15 cellular contexts compared by ENCODE assay signal in genomic region chr12:93851245-93851665, GRCh38.
DNase-seq lines count a peak whose midpoint lies in the region; ATAC-seq and TF ChIP-seq lines count a peak whose summit lies in the region.
"Had no signal": no experiment of that assay in that cellular context is flagged by ENCODE, and none has a peak within 500 bp of the region (broad histone marks: within the 10 kb centered on the region; RNA-seq: fewer than 3 reads in every experiment).

No MANE protein-coding gene starts in this region.

- no peak overlapping the region for H3K23ac ChIP-seq in IMR-90 (ENCODE audit: low read depth, low read length)

- 100% methylated on average over 1 of the region's 4 CpGs; no CpG with 5 or more reads in 1 of the 2 experiments for WGBS in IMR-90 (ENCODE audit: extremely low coverage in 2 of 2, insufficient read length in 1 of 2), 2 experiments
- WGBS in spleen, 5 donors: 51 to 60% (median 57%) methylated on average over 4 of the region's 4 CpGs

- H3K4me1 Mint-ChIP-seq in WTC11: peaks cover 18% of the 10 kb centered on the region

- no peaks in the 10 kb centered on the region for H3K27me3 Mint-ChIP-seq in WTC11 (ENCODE audit: low read depth)
- H3K27me3 Mint-ChIP-seq: naive thymus-derived CD8-positive, alpha-beta T cell had no signal

- H3K36me3 ChIP-seq in IMR-90 (ENCODE audit: control insufficient read depth, insufficient read depth, low read length) (no peaks in the 10 kb centered on the region), parathyroid adenoma (ENCODE audit: control insufficient read depth, insufficient read depth, low read length) (no peaks in the 10 kb centered on the region), spleen (peaks cover 0 to 7% (median 0%) of the 10 kb centered on the region in 6 donors), H7 (replicated peaks; ENCODE audit: control insufficient read depth, insufficient read depth, low read length) (no peaks in the 10 kb centered on the region)

- H3K18ac ChIP-seq in IMR-90 (ENCODE audit: low read depth, low read length): no peak overlapping the region

- ATAC-seq in IMR-90 (ENCODE audit: low read depth) (no peak), WTC11 (peak; percentile 46)
- ATAC-seq: sciatic nerve had no signal

- H2BK20ac ChIP-seq in IMR-90 (ENCODE audit: low read depth, low read length): no peak overlapping the region

- H3K4me1 ChIP-seq in IMR-90 (ENCODE audit: control insufficient read depth, insufficient read depth, low read length) (no peaks in the 10 kb centered on the region), parathyroid adenoma (peaks cover 13% of the 10 kb centered on the region), spleen (peaks cover 3 to 40% (median 19%) of the 10 kb centered on the region in 6 donors)

- POLR2A ChIA-PET in IMR-90 (lab: Charles Lee; ENCODE audit: unreplicated experiment): interaction anchor here (0.5 kb wide), 1 partner anchor 128 kb away, joined by 5 read pairs; no protein-coding TSS in a partner anchor
- POLR2A ChIA-PET in WTC11 (lab: Charles Lee): no interaction called here

- H2BK15ac ChIP-seq in IMR-90 (ENCODE audit: low read depth, low read length): no peak overlapping the region

- H3K4ac ChIP-seq in IMR-90 (ENCODE audit: low read depth, low read length): no peak overlapping the region

- no peaks in the 10 kb centered on the region for H4K20me1 ChIP-seq in IMR-90 (ENCODE audit: insufficient read depth, low read length)

- no peak overlapping the region for H2BK5ac ChIP-seq in IMR-90 (ENCODE audit: low read depth, low read length, poor library complexity, severe bottlenecking)

- peak; percentile 47 for DNase-seq in NK-92 treated with Interleukin-12 subunit alpha and Interleukin-12 subunit beta, amount 100 ng/mL, for 24 hours (lab: John Stamatoyannopoulos, UW)
- no peak for DNase-seq in NK-92 (lab: John Stamatoyannopoulos, UW; ENCODE audit: unreplicated experiment)
- no peak for DNase-seq in IMR-90
- no peak for DNase-seq in WTC11 (ENCODE audit: low spot score)
- DNase-seq in iPS-NIHi7 (ENCODE audit: extremely low spot score): no peak
- no peak for DNase-seq in spleen
- DNase-seq in H7: no peak
- DNase-seq: HCEC 1CT, kidney, NCI-H2081 treated with DMSO at 0.1 percent for 48 hours, trophoblast cell had no signal

- H3K27me3 ChIP-seq in IMR-90 (ENCODE audit: control insufficient read depth, insufficient read depth, low read length): no peaks in the 10 kb centered on the region
- no peaks in the 10 kb centered on the region for H3K27me3 ChIP-seq in parathyroid adenoma (ENCODE audit: control insufficient read depth, insufficient read depth, low read length)
- no peaks in the 10 kb centered on the region for H3K27me3 ChIP-seq in spleen (replicated peaks in 1 of 7)
- no peaks in the 10 kb centered on the region for H3K27me3 ChIP-seq in H7 (ENCODE audit: control insufficient read depth, insufficient read depth, low read length)

- BruUV-seq in IMR-90 (replicated peaks; lab: Mats Ljungman, UMichigan): no TSS peak

- H3K79me1 ChIP-seq in IMR-90 (ENCODE audit: low read depth in 1 of 2, low read length in 2 of 2): no peaks in the 10 kb centered on the region

- peaks cover 4% of the 10 kb centered on the region for H3K9me3 Mint-ChIP-seq in WTC11

- H3K4me3 Mint-ChIP-seq in WTC11: no peak overlapping the region
- H3K4me3 Mint-ChIP-seq: IgD-negative memory B cell; naive thymus-derived CD8-positive, alpha-beta T cell had no signal

- dilution Hi-C loops in IMR-90 (cut with HindIII; ENCODE audit: low sequenced_read_pairs, unreplicated experiment): no loop called here

- H3K4me3 ChIP-seq in IMR-90 (ENCODE audit: insufficient read depth, low read depth, low read length) (no peak overlapping the region), parathyroid adenoma (ENCODE audit: low read depth, low read length) (no peak overlapping the region), spleen (no peak overlapping the region), H7 (ENCODE audit: insufficient read depth, low read depth, low read length) (no peak overlapping the region)

- H2BK120ac ChIP-seq in IMR-90 (ENCODE audit: low read depth, low read length): no peak overlapping the region

- H4K8ac ChIP-seq in IMR-90 (ENCODE audit: low read depth in 2 of 2, low read length in 2 of 2): no peak overlapping the region

- H3K4me2 ChIP-seq in IMR-90 (ENCODE audit: low read depth, low read length) (no peak overlapping the region), parathyroid adenoma (ENCODE audit: low read length) (no peak overlapping the region)

- 0 out of 2 replicates have a peak overlapping the region, but pooled peaks have one; percentile 16 for H2AK5ac ChIP-seq in IMR-90 (ENCODE audit: low read depth, low read length)

- no peak overlapping the region for H3K56ac ChIP-seq in IMR-90 (ENCODE audit: extremely low read depth, insufficient read depth, low read length)

- no peak overlapping the region for H3K27ac Mint-ChIP-seq in WTC11
- H3K27ac Mint-ChIP-seq: IgD-negative memory B cell had no signal

- H2AFZ ChIP-seq in IMR-90 (replicated peaks; ENCODE audit: low read length, poor library complexity): no peak overlapping the region
- H2AFZ ChIP-seq in parathyroid adenoma: no peak overlapping the region

- H4K91ac ChIP-seq in IMR-90 (ENCODE audit: insufficient read depth, low read depth, low read length): no peak overlapping the region

- CTCF ChIA-PET in IMR-90 (lab: Yijun Ruan, JAX): no interaction called here
- CTCF ChIA-PET in WTC11 (lab: Charles Lee): interaction anchor here (0.7 to 1.6 kb wide), 4 partner anchors 8 to 282 kb away, joined by 3 to 11 read pairs (median 3); no protein-coding TSS in a partner anchor

- in situ Hi-C loops in IMR-90 (cut with MboI; ENCODE audit: low sequenced_read_pairs): no loop called here

- intact Hi-C loops in IMR-90 (cut with micrococcal nuclease) (no loop called here), spleen (cut with DNase I; ENCODE audit: low total_unique reads) (no loop called here)

- no peak overlapping the region for H4K5ac ChIP-seq in IMR-90 (ENCODE audit: low read depth, low read length)

- H3K36me3 Mint-ChIP-seq in WTC11: no peaks in the 10 kb centered on the region

- no peak overlapping the region for H3K14ac ChIP-seq in IMR-90 (replicated peaks; ENCODE audit: low read depth, low read length)

- H3K9me1 ChIP-seq in IMR-90 (ENCODE audit: insufficient read depth, low read length): no peaks in the 10 kb centered on the region

- H3K9me3 ChIP-seq in IMR-90 (ENCODE audit: control insufficient read depth, insufficient read depth, low read length): no peaks in the 10 kb centered on the region
- no peaks in the 10 kb centered on the region for H3K9me3 ChIP-seq in parathyroid adenoma (ENCODE audit: control insufficient read depth, low read length)
- H3K9me3 ChIP-seq in spleen: no peaks in the 10 kb centered on the region

- no peak for TF ChIP-seq CTCF in IMR-90 (conservative IDR thresholded peaks at IDR 0.05; ENCODE audit: low read depth, low read length)
- no peak for TF ChIP-seq CTCF in WTC11 (IDR thresholded peaks at IDR 0.05)
- no peak for TF ChIP-seq CTCF in parathyroid adenoma (IDR thresholded peaks at IDR 0.05)
- no peak for TF ChIP-seq CTCF in spleen (IDR thresholded peaks at IDR 0.05 in 8 of 11, conservative IDR thresholded peaks at IDR 0.05 in 3 of 11)

- no peak overlapping the region for H2AK9ac ChIP-seq in IMR-90 (replicated peaks; ENCODE audit: low read depth, low read length, poor library complexity)

- H3K27ac ChIP-seq in IMR-90 (ENCODE audit: insufficient read depth, low read length) (no peak overlapping the region), parathyroid adenoma (peak overlapping the region; percentile 70), spleen (peak overlapping the region in 1 of 8 donors; percentile 9)

- TF ChIP-seq POLR2A in IMR-90 (IDR thresholded peaks at IDR 0.05; ENCODE audit: low read depth, low read length) (no peak), spleen (IDR thresholded peaks at IDR 0.05) (no peak)

- no peak for TF ChIP-seq RAD21 in IMR-90 (IDR thresholded peaks at IDR 0.05; ENCODE audit: low read length)

- H3K79me2 ChIP-seq in parathyroid adenoma: no peaks in the 10 kb centered on the region

- H3K9ac ChIP-seq in IMR-90 (ENCODE audit: low read depth, low read length) (no peak overlapping the region), parathyroid adenoma (no peak overlapping the region)

TF ChIP-seq in IMR-90, 13 proteins besides CTCF, POLR2A, EP300 and RAD21:
- TF ChIP-seq USF2 (IDR thresholded peaks at IDR 0.05; ENCODE audit: low read depth, low read length): no peak
- TF ChIP-seq MAZ (IDR thresholded peaks at IDR 0.05; ENCODE audit: borderline replicate concordance, low read depth, low read length): no peak
- no peak for TF ChIP-seq RCOR1 (IDR thresholded peaks at IDR 0.05; ENCODE audit: insufficient replicate concordance, low read length)
- TF ChIP-seq FOS (IDR thresholded peaks at IDR 0.05; ENCODE audit: low read depth, low read length): no peak
- no peak for TF ChIP-seq CEBPB (IDR thresholded peaks at IDR 0.05; ENCODE audit: low read depth, low read length)

TF ChIP-seq in WTC11, 78 proteins besides CTCF, POLR2A, EP300 and RAD21 (continues in another document):
- TF ChIP-seq GTF2I (CRISPR knock-in tag; conservative IDR thresholded peaks at IDR 0.05) (no peak), ZNF121 (CRISPR knock-in tag; IDR thresholded peaks at IDR 0.05) (no peak), ZNF263 (CRISPR knock-in tag; IDR thresholded peaks at IDR 0.05; ENCODE audit: low read depth) (no peak), PRRX2 (CRISPR knock-in tag; IDR thresholded peaks at IDR 0.05) (no peak), ZSCAN18 (CRISPR knock-in tag; IDR thresholded peaks at IDR 0.05) (no peak), USF1 (CRISPR knock-in tag; IDR thresholded peaks at IDR 0.05) (no peak), TEAD1 (CRISPR knock-in tag; IDR thresholded peaks at IDR 0.05) (no peak), NFE2L1 (CRISPR knock-in tag; IDR thresholded peaks at IDR 0.05) (no peak), ZNF232 (CRISPR knock-in tag; IDR thresholded peaks at IDR 0.05) (no peak)
